In genomic region chr3:95923496-95924210, GRCh38 we compare ENCODE assay signal across 10 cellular contexts.
DNase-seq lines count a peak whose midpoint lies in the region; ATAC-seq and TF ChIP-seq lines count a peak whose summit lies in the region.
"Had no signal": no experiment of that assay in that cellular context is flagged by ENCODE, and none has a peak within 500 bp of the region (broad histone marks: within the 10 kb centered on the region; RNA-seq: fewer than 3 reads in every experiment).

No MANE protein-coding gene starts in this region.

- no peaks in the 10 kb centered on the region for H3K27me3 ChIP-seq in skeletal muscle tissue (ENCODE audit: control insufficient read depth in 3 of 3, insufficient read depth in 3 of 3, low read length in 3 of 3)

- DNase-seq in GM04503 (ENCODE audit: low read depth) (peak; percentile 94), RWPE1 (ENCODE audit: low spot score) (peak; percentile 44), fibroblast of the conjunctiva (ENCODE audit: low read depth) (peak; percentile 94)
- no peak for DNase-seq in effector CD8-positive, alpha-beta T cell (lab: John Stamatoyannopoulos, UW)
- DNase-seq: immature natural killer cell had no signal

- no peak for ATAC-seq in GM19351 (IDR thresholded peaks at IDR 0.05; ENCODE audit: unreplicated experiment)
- ATAC-seq in GM21717 (IDR thresholded peaks at IDR 0.05; ENCODE audit: unreplicated experiment), result no peak
- ATAC-seq in HG02852 (IDR thresholded peaks at IDR 0.05; ENCODE audit: unreplicated experiment), result no peak
- ATAC-seq: stimulated activated memory B cell treated with anti-CD40 and anti-IgM and Interleukin-4, amounts not matched to agents 10 μg/mL and 1 μg/mL and 100 μg/mL, for 72 hours had no signal

- no peak for TF ChIP-seq CTCF in RWPE1 (conservative IDR thresholded peaks at IDR 0.05; ENCODE audit: low read depth)

- H3K27ac ChIP-seq in RWPE1 (no peak overlapping the region), skeletal muscle tissue (ENCODE audit: low read depth, low read length) (peak overlapping the region; percentile 18)

- POLR2A ChIA-PET in RWPE1 (lab: Yijun Ruan, JAX; ENCODE audit: low non-redundant PET), result no interaction called here

- CTCF ChIA-PET in RWPE1 (lab: Yijun Ruan, JAX), result interaction anchor here (0.6 kb wide), 1 partner anchor 30 kb away, joined by 4 read pairs; no protein-coding TSS in a partner anchor

- H3K4me3 ChIP-seq in skeletal muscle tissue (ENCODE audit: low read length in 3 of 3), result peak overlapping the region in 1 of 3 donors; percentile 9

- H3K9me3 ChIP-seq in skeletal muscle tissue (ENCODE audit: control insufficient read depth in 3 of 3, low read length in 3 of 3), result no peaks in the 10 kb centered on the region

- H3K9ac ChIP-seq in skeletal muscle tissue (ENCODE audit: low read depth in 1 of 3, low read length in 3 of 3), result no peak overlapping the region

- no peaks in the 10 kb centered on the region for H3K36me3 ChIP-seq in skeletal muscle tissue (ENCODE audit: control insufficient read depth in 3 of 3, insufficient read depth in 3 of 3, low read length in 3 of 3)

- no peaks in the 10 kb centered on the region for H3K4me1 ChIP-seq in skeletal muscle tissue (ENCODE audit: control insufficient read depth in 3 of 3, insufficient read depth in 3 of 3, low read length in 3 of 3)
